Comparison of ENCODE assay signal across 28 cellular contexts in the genomic region with DNA sequence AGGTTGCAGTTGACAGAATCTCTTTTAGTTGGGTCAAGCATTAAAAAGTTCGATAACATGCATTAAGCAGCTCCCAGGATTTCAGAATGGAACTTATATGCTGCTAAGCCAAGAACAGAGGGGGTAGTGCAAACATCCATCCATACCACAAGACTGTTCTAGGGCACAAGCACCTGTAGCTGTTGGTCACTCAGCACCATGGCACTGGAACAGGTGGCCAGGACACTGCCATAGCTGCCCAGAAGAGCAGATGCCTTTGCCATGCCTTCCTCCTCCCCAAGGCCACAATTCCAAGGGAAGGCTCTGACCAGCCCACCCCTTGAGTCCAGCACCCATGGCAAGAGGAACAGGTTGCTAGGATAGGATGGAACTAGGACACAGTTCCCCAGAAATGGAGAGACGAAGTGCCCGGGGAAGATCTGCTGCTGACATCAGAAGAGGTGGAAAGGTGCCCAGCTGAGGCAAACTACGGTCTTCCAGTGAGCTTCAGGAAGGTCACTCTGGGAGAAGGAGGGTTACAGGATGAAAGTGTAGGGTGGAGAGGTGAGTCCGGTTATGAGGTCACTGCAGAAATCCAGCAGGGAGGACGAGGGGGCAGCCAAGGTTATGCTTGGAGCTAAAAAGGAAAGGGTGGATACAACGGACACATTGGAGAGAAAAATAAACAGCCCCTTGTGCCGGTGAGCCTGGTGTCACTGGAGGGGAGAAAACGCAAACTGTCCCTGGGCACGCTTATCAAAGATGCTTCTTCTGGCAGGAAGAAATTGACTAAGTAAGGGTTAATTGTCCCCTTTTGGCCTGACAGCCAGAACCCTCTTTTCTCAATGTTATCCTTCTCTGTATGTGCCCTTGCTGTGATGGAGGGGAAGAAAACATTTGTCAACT. TPM values are rescaled to one million over a fixed set of nuclear protein-coding genes. Genes with fewer than 3 reads are reported as not detected.
"Had no signal": no experiment of that assay in that cellular context is flagged by ENCODE, and none has a peak within 500 bp of the region (broad histone marks: within the 10 kb centered on the region; RNA-seq: fewer than 3 reads in every experiment).

No MANE protein-coding gene starts in this region.

- H3K36me3 Mint-ChIP-seq: activated naive CD8-positive, alpha-beta T cell; brain; T-cell had no signal

- H3K4me1 Mint-ChIP-seq: activated B cell treated with CpG ODN at 0.5 μM for 24 hours; activated CD4-positive, alpha-beta T cell treated with anti-CD3 and anti-CD28 coated beads, Interleukin-2, amount 10 ng/mL, durations not matched to agents 24 days and 14 days; activated T-helper 17 cell treated with anti-CD3 and anti-CD28 coated beads, Interleukin-2, amount 50 U/mL, for 72 hours; T-cell had no signal

- H3K4me3 Mint-ChIP-seq: activated B cell treated with CpG ODN at 0.5 μM for 24 hours; activated CD4-positive, alpha-beta T cell treated with anti-CD3 and anti-CD28 coated beads, Interleukin-2, amount 10 ng/mL, durations not matched to agents 24 days and 14 days; activated naive CD4-positive, alpha-beta T cell treated with anti-CD3 and anti-CD28 coated beads for 36 hours; activated naive CD8-positive, alpha-beta T cell; activated T-helper 17 cell treated with anti-CD3 and anti-CD28 coated beads, Interleukin-2, amount 50 U/mL, for 72 hours; brain; T-cell had no signal

- H3K27ac Mint-ChIP-seq: activated B cell treated with CpG ODN at 0.5 μM for 24 hours; activated CD4-positive, alpha-beta T cell treated with anti-CD3 and anti-CD28 coated beads, Interleukin-2, amount 10 ng/mL, durations not matched to agents 24 days and 14 days; activated naive CD4-positive, alpha-beta T cell treated with anti-CD3 and anti-CD28 coated beads for 36 hours; activated naive CD8-positive, alpha-beta T cell; activated T-helper 17 cell treated with anti-CD3 and anti-CD28 coated beads, Interleukin-2, amount 50 U/mL, for 72 hours; T-cell had no signal

- H3K4me3 ChIP-seq: K562 had no signal

- H3K27me3 Mint-ChIP-seq: activated CD4-positive, alpha-beta T cell treated with anti-CD3 and anti-CD28 coated beads, Interleukin-2, amount 10 ng/mL, durations not matched to agents 24 days and 14 days had no signal

- DNase-seq: activated B cell treated with CpG ODN at 0.5 μM for 24 hours; activated CD4-positive, alpha-beta T cell treated with anti-CD3 and anti-CD28 coated beads for 1 hour; activated CD4-positive, alpha-beta T cell treated with anti-CD3 and anti-CD28 coated beads, Interleukin-2, amount 10 ng/mL, durations not matched to agents 24 days and 14 days; activated CD4-positive, alpha-beta T cell treated with anti-CD3 and anti-CD28 coated beads, Interleukin-2, amount 50 U/mL, for 48 hours; activated gamma-delta T cell; activated naive CD4-positive, alpha-beta T cell treated with anti-CD3 and anti-CD28 coated beads for 36 hours; activated T-cell treated with anti-CD3 and anti-CD28 coated beads for 4 hours; activated T-cell treated with anti-CD3 and anti-CD28 coated beads, Interleukin-2, amount 50 U/mL, for 48 hours; amygdala; Karpas-422; MM.1S; NCI-H1105 treated with DMSO at 0.1 percent for 48 hours; NCI-H1436 treated with DMSO at 0.1 percent for 48 hours; NCI-H187 treated with DMSO at 0.1 percent for 48 hours; NCI-H2081 treated with DMSO at 0.1 percent for 48 hours; NCI-H446; NCI-H524; PC-3; SIG-M5; T-cell; T-helper 2 cell; T1000 had no signal

- FAIRE-seq: astrocyte, K562, TTC549 had no signal

RNA-seq across cellular contexts. Expression of a gene that starts 41.9 kb away (rescaled TPM):
- total RNA-seq: activated B cell treated with CpG ODN at 0.5 μM for 24 hours; activated CD4-positive, alpha-beta T cell treated with anti-CD3 and anti-CD28 coated beads, Interleukin-2, amount 10 ng/mL, durations not matched to agents 24 days and 14 days; activated naive CD4-positive, alpha-beta T cell treated with anti-CD3 and anti-CD28 coated beads for 36 hours; activated T-helper 17 cell treated with anti-CD3 and anti-CD28 coated beads, Interleukin-2, amount 50 U/mL, for 72 hours; K562; PC-3; T-cell had no signal
- polyA plus RNA-seq: K562 had no signal
